ENCODE assay signal across 8 cellular contexts in the genomic region with DNA sequence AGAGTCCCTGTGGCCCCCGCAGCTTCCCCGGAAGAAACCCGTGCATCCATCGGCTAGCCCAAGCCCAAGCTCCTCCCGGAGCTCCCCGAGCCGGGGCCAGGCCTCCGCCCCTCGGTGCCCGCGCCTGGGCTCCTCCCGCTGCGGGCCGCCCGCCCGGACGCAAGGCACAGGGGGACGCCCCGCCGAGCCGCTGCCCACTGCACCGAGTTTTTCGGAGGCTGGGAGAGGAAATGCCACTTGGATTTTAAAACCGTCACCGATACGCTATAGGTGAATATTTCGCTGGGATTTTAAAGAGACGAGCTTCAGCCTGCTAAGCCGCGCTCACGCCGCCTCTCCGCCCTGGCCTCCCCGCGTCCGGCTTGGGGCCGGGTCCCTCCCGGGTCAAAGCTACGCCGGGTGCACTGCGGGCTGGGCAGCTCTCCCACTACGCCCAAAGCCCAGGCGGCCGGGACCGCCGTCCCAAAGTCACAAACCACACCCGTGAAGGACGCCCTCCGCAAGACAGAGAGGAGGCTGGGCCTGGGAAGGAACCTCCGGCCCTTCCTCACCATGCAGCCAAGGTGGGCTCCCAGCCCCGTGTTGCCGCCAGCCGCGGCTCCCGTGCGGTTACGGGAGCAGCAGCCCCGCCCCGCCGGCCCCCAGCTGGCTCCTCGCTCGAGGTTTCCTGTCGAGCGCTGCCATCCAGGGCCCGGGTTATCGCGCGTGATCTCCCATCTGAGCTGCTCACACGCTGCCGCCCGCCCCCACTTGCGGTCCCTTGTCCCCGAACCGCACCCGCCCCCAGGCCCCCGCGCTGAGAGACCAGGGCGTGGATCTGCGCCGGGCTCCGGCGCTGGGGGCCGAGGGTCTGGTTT.
DNase-seq lines count a peak whose midpoint lies in the region; ATAC-seq and TF ChIP-seq lines count a peak whose summit lies in the region.

No MANE protein-coding gene starts in this region.

- H3K27me3 Mint-ChIP-seq in endothelial cell (ENCODE audit: unreplicated experiment), result peaks cover 4% of the 10 kb centered on the region

- peak overlapping the region; percentile 62 for H3K4me3 ChIP-seq in mononuclear cell (ENCODE audit: low read length)

- H3K36me3 Mint-ChIP-seq in endothelial cell (ENCODE audit: low read depth, unreplicated experiment), result no peaks in the 10 kb centered on the region

- no peaks in the 10 kb centered on the region for H3K9me3 Mint-ChIP-seq in endothelial cell (ENCODE audit: unreplicated experiment)

- DNase-seq in A172 (ENCODE audit: low spot score) (peak; percentile 54), NCI-H748 (lab: John Stamatoyannopoulos, UW; ENCODE audit: unreplicated experiment) (peak; percentile 73), endothelial cell (ENCODE audit: low spot score) (peak; percentile 64)
- DNase-seq in activated CD8-positive, alpha-beta memory T cell treated with anti-CD3 and anti-CD28 coated beads, Interleukin-2, amount 50 U/mL, for 1 hour (ENCODE audit: extremely low read depth), result peak; percentile 46
- DNase-seq in stimulated activated CD8-positive, alpha-beta memory T cell treated with anti-CD3 and anti-CD28 coated beads, Interleukin-4, amount 100 ng/mL, for 24 hours (ENCODE audit: low read depth), result peak; percentile 73

- no peaks in the 10 kb centered on the region for H3K9me3 ChIP-seq in mononuclear cell (ENCODE audit: low read depth, low read length)

- H3K4me3 Mint-ChIP-seq in endothelial cell (ENCODE audit: unreplicated experiment), result no peak overlapping the region

- peak; percentile 65 for ATAC-seq in GM18502 (IDR thresholded peaks at IDR 0.05; ENCODE audit: poor library complexity, unreplicated experiment)
- peak; percentile 67 for ATAC-seq in HG03066 (IDR thresholded peaks at IDR 0.05; ENCODE audit: low read depth, unreplicated experiment)

- H3K4me1 Mint-ChIP-seq in endothelial cell (ENCODE audit: unreplicated experiment), result peaks cover 4% of the 10 kb centered on the region

- H3K27me3 ChIP-seq in mononuclear cell (ENCODE audit: insufficient read depth, low read length), result no peaks in the 10 kb centered on the region

- TF ChIP-seq CTCF in endothelial cell (IDR thresholded peaks at IDR 0.05; ENCODE audit: unreplicated experiment), result no peak

- peaks cover 66% of the 10 kb centered on the region for H3K4me1 ChIP-seq in mononuclear cell (ENCODE audit: insufficient read depth, low read length)

- no peak overlapping the region for H3K27ac Mint-ChIP-seq in endothelial cell (ENCODE audit: unreplicated experiment)

Comparison
In these comparisons a context has a peak if more than half of its experiments do, and no peak if none do; other contexts are left out.
1. Peak in every context shown above with its lines: DNase-seq, ATAC-seq and H3K4me3 ChIP-seq.